31 cellular contexts compared by ENCODE assay signal in genomic region chr2:118816669-118817068, GRCh38. TPM values are rescaled to one million over a fixed set of nuclear protein-coding genes. Genes with fewer than 3 reads are reported as not detected.
"Had no signal": no experiment of that assay in that cellular context is flagged by ENCODE, and none has a peak within 500 bp of the region (broad histone marks: within the 10 kb centered on the region; RNA-seq: fewer than 3 reads in every experiment).

No MANE protein-coding gene starts in this region.

- H3K4me1 ChIP-seq: parathyroid adenoma, psoas muscle, spleen, suprapubic skin, testis, tibial artery, transverse colon, upper lobe of right lung, uterus had no signal

- H3K27me3 ChIP-seq: ovary, testis, uterus had no signal

- H2AFZ ChIP-seq: parathyroid adenoma had no signal

- H3K4me3 ChIP-seq: ovary, psoas muscle, skin epidermis, smooth muscle cell, spleen, suprapubic skin, testis, tibial artery, transverse colon, upper lobe of right lung, uterus had no signal

- H3K9me3 ChIP-seq: ovary, psoas muscle, spleen, suprapubic skin, testis, tibial artery, transverse colon, upper lobe of right lung, uterus had no signal

- ATAC-seq: naive thymus-derived CD8-positive, alpha-beta T cell; natural killer cell treated with Interleukin-12 subunit alpha and Interleukin-12 subunit beta and Interleukin-15 and Interleukin-18, amount 100 ng/mL, for 72 hours; psoas muscle; right cardiac atrium; sciatic nerve; stimulated activated memory B cell treated with anti-CD40 and anti-IgM and Interleukin-4, amounts not matched to agents 10 μg/mL and 1 μg/mL and 100 μg/mL, for 72 hours; stimulated activated naive CD8-positive, alpha-beta T cell treated with anti-CD3 and anti-CD28 coated beads, Interleukin-15, amount 100 ng/mL, for 72 hours; stimulated activated naive CD8-positive, alpha-beta T cell treated with anti-CD3 and anti-CD28 coated beads, Interleukin-15, Interleukin-2, amounts not matched to agents 100 U/mL and 50 U/mL, for 24 hours; upper lobe of right lung had no signal

- H3K36me3 ChIP-seq: ovary, spleen, suprapubic skin, tibial artery, transverse colon, upper lobe of right lung, uterus had no signal

- H3K27ac ChIP-seq: ovary, parathyroid adenoma, psoas muscle, skin epidermis, spleen, suprapubic skin, testis, tibial artery, transverse colon, upper lobe of right lung, uterus had no signal

- H3K9ac ChIP-seq: parathyroid adenoma had no signal

- DNase-seq: naive thymus-derived CD8-positive, alpha-beta T cell; nephron progenitor cell; occipital lobe; ovary; posterior cingulate gyrus; psoas muscle; right cardiac atrium; spleen; stimulated activated CD4-positive, alpha-beta T cell treated with anti-CD3 and anti-CD28 coated beads, Interleukin-12 subunit alpha, Interleukin-12 subunit beta, amount 100 ng/mL, for 4 hours; stimulated activated CD4-positive, alpha-beta T cell treated with anti-CD3 and anti-CD28 coated beads, Interleukin-1b, Interleukin-23, amount 100 ng/mL, for 48 hours; stimulated activated CD4-positive, alpha-beta T cell treated with anti-CD3 and anti-CD28 coated beads, Interleukin-4, amount 100 ng/mL, for 1 hour; stimulated activated CD4-positive, alpha-beta T cell treated with anti-CD3 and anti-CD28 coated beads, Interleukin-4, amount 100 ng/mL, for 4 hours; stimulated activated CD8-positive, alpha-beta memory T cell treated with anti-CD3 and anti-CD28 coated beads, Interleukin-4, amount 100 ng/mL, for 48 hours; stimulated activated naive CD4-positive, alpha-beta T cell; stimulated activated naive CD8-positive, alpha-beta T cell treated with anti-CD3 and anti-CD28 coated beads, Interleukin-15, amount 100 ng/mL, for 72 hours; stimulated activated naive CD8-positive, alpha-beta T cell treated with anti-CD3 and anti-CD28 coated beads, Interleukin-15, Interleukin-2, amounts not matched to agents 100 U/mL and 50 U/mL, for 24 hours; substantia nigra; testis; tibial artery; transverse colon; upper lobe of right lung; uterus had no signal

- H3K79me2 ChIP-seq: parathyroid adenoma had no signal

- H3K4me2 ChIP-seq: smooth muscle cell had no signal

RNA-seq across cellular contexts. Expression of gene EN1, which starts 30.8 kb away (rescaled TPM):
- total RNA-seq: naive thymus-derived CD8-positive, alpha-beta T cell; natural killer cell treated with Interleukin-12 subunit alpha and Interleukin-12 subunit beta and Interleukin-15 and Interleukin-18, amount 100 ng/mL, for 72 hours; occipital lobe; ovary; renal cortical epithelial cell; right cardiac atrium; sciatic nerve; spleen; transverse colon; upper lobe of right lung; urinary bladder; uterus had no signal
- polyA plus RNA-seq: naive thymus-derived CD8-positive, alpha-beta T cell; ovary; right cardiac atrium; spleen; urinary bladder had no signal
